Comparison of ENCODE assay signal across 8 cellular contexts in the genomic region with DNA sequence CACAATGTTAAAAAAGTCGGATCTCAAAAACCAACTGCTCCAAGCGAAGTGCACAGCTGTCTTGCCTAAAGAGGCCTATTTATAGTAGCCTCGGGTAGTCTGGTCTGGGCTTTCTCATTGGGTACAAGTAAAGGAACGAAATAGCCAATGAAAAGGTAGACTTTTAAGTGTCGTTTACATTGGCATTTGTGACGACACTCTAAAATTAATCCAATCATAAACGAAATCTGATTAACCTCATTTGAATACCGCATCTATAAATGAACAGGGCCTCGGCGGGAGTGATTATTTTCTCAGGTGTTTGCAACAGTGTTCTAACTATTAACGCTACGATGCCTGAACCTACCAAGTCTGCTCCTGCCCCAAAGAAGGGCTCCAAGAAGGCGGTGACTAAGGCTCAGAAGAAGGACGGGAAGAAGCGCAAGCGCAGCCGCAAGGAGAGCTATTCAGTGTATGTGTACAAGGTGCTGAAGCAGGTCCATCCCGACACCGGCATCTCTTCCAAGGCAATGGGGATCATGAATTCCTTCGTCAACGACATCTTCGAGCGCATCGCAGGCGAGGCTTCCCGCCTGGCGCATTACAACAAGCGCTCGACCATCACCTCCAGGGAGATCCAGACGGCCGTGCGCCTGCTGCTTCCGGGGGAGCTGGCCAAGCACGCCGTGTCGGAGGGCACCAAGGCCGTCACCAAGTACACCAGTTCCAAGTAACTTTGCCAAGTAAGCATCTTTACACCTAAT.
DNase-seq lines count a peak whose midpoint lies in the region; ATAC-seq, FAIRE-seq and TF ChIP-seq lines count a peak whose summit lies in the region.

No MANE protein-coding gene starts in this region.

- peak; percentile 94 for TF ChIP-seq POLR2A in GM12891 (IDR thresholded peaks at IDR 0.05; ENCODE audit: low read depth, low read length)

- peaks cover 6% of the 10 kb centered on the region for H3K36me3 Mint-ChIP-seq in T-cell

- CTCF ChIA-PET in T-cell (lab: Charles Lee), result interaction anchor here (0.5 to 3.3 kb wide), 22 partner anchors 11 to 1735 kb away, joined by 3 to 37 read pairs (median 5); a partner anchor contains a TSS

- H3K4me3 ChIP-seq in left ventricle myocardium inferior, result peak overlapping the region; percentile 93

- peak; percentile 82 for FAIRE-seq in GM12891 (lab: Jason Lieb, UNC)

- POLR2A ChIA-PET in T-cell (lab: Charles Lee), result interaction anchor here (0.5 to 8.2 kb wide), 58 partner anchors 8 to 1735 kb away, joined by 3 to 560 read pairs (median 10); partner anchors contain the start of gene HFE (in 1 of the 2)

- H3K9me3 ChIP-seq in left ventricle myocardium inferior (replicated peaks), result no peaks in the 10 kb centered on the region

- peaks cover 40 to 72% (median 49%) of the 10 kb centered on the region in 3 donors for H3K4me1 Mint-ChIP-seq in T-cell

- ATAC-seq in HG02840 (IDR thresholded peaks at IDR 0.05; ENCODE audit: low FRiP score, unreplicated experiment) (peak; percentile 62), T-cell (replicated peaks in 1 of 4) (peak; percentile 73 to 76 (median 74))

- no peaks in the 10 kb centered on the region for H3K27me3 ChIP-seq in left ventricle myocardium inferior (ENCODE audit: low read depth)

- no peaks in the 10 kb centered on the region for H3K9me3 Mint-ChIP-seq in T-cell

- H3K4me1 ChIP-seq in left ventricle myocardium inferior, result peaks cover 42% of the 10 kb centered on the region

- H3K27ac Mint-ChIP-seq in T-cell, result peak overlapping the region; percentile 94 to 98

- no peaks in the 10 kb centered on the region for H3K27me3 Mint-ChIP-seq in T-cell

- DNase-seq in GM12891 (ENCODE audit: insufficient read length, low spot score), result peak; percentile 43
- peak; percentile 98 for DNase-seq in NCI-H146 (lab: John Stamatoyannopoulos, UW)
- DNase-seq in T-cell, result peak; percentile 63 to 90 (median 81)
- peak in 55 of 56 donors; percentile 9 to 95 (median 69) for DNase-seq in amygdala (lab: John Stamatoyannopoulos, UW)
- peak; percentile 49 for DNase-seq in left ventricle myocardium inferior
- peak; percentile 91 for DNase-seq in posterior vena cava (ENCODE audit: low spot score)
- peak; percentile 92 for DNase-seq in ureter (ENCODE audit: low spot score)

- no peak for TF ChIP-seq CTCF in left ventricle myocardium inferior (IDR thresholded peaks at IDR 0.05; ENCODE audit: borderline replicate concordance)

- H3K27ac ChIP-seq in left ventricle myocardium inferior (replicated peaks), result peak overlapping the region; percentile 97

- intact Hi-C loops in left ventricle myocardium inferior (cut with micrococcal nuclease) (no loop called here), posterior vena cava (cut with DNase I) (no loop called here)

- peak overlapping the region; percentile 91 to 98 (median 97) for H3K4me3 Mint-ChIP-seq in T-cell

- H3K36me3 ChIP-seq in left ventricle myocardium inferior, result no peaks in the 10 kb centered on the region

TF ChIP-seq in GM12891, 5 proteins besides CTCF, POLR2A, EP300 and RAD21:
- TF ChIP-seq POLR2AphosphoS5 (IDR thresholded peaks at IDR 0.05; ENCODE audit: low read depth, low read length) (peak; percentile 96), TAF1 (IDR thresholded peaks at IDR 0.05; ENCODE audit: low read depth, low read length) (peak; percentile 96), POU2F2 (IDR thresholded peaks at IDR 0.05; ENCODE audit: low read depth, low read length) (peak; percentile 98), PAX5 (IDR thresholded peaks at IDR 0.05; ENCODE audit: insufficient read depth, low read length, severe bottlenecking) (no peak), SPI1 (IDR thresholded peaks at IDR 0.05; ENCODE audit: low read depth, low read length) (no peak)

Comparison
In these comparisons a context has a peak if more than half of its experiments do, and no peak if none do; other contexts are left out.
1. Peak in every context shown above with its lines: DNase-seq, ATAC-seq, H3K4me3 ChIP-seq and H3K27ac ChIP-seq.
2. DNase-seq: peak in every context shown above with its lines; median percentile 98 in NCI-H146; 92 in ureter; 91 in posterior vena cava; 81 in T-cell; 69 in amygdala; 49 in left ventricle myocardium inferior; 43 in GM12891.